Comparison of ENCODE assay signal across 1 cellular context in genomic region chr6:114144887-114145851, GRCh38.
A peak's percentile ranks its signal among the peaks of the same experiment; 100 is the strongest.
TF ChIP-seq lines count a peak whose summit lies in the region.

No MANE protein-coding gene starts in this region.

TF ChIP-seq in HepG2, 621 proteins besides CTCF, POLR2A, EP300 and RAD21 (continued from another document and continues in another):
- TF ChIP-seq FOXO4 (CRISPR knock-in tag; conservative IDR thresholded peaks at IDR 0.05) (no peak), CEBPB (IDR thresholded peaks at IDR 0.05; ENCODE audit: borderline replicate concordance, low read depth, low read length) (peak; percentile 88), ZNF776 (CRISPR knock-in tag; IDR thresholded peaks at IDR 0.05) (no peak), ZNF460 (CRISPR knock-in tag; IDR thresholded peaks at IDR 0.05; ENCODE audit: borderline replicate concordance) (no peak), ZNF264 (CRISPR knock-in tag; IDR thresholded peaks at IDR 0.05) (peak; percentile 47; the same call in 1 of the 2 replicates), MXI1 (IDR thresholded peaks at IDR 0.05; ENCODE audit: borderline replicate concordance, low read depth, low read length) (no peak), ZBTB42 (CRISPR knock-in tag; IDR thresholded peaks at IDR 0.05) (no peak), IRF9 (CRISPR knock-in tag; IDR thresholded peaks at IDR 0.05; ENCODE audit: borderline replicate concordance) (no peak), ZNF253 (CRISPR knock-in tag; IDR thresholded peaks at IDR 0.05; ENCODE audit: borderline replicate concordance) (no peak), CENPX (CRISPR knock-in tag; IDR thresholded peaks at IDR 0.05) (no peak), ZSCAN5A (CRISPR knock-in tag; IDR thresholded peaks at IDR 0.05; ENCODE audit: borderline replicate concordance) (no peak; the same call in 1 of the 2 replicates), REST (IDR thresholded peaks at IDR 0.05; ENCODE audit: borderline replicate concordance in 1 of 2, low read depth in 1 of 2, low read length in 2 of 2) (no peak), E2F5 (CRISPR knock-in tag; conservative IDR thresholded peaks at IDR 0.05) (no peak), TEAD2 (CRISPR knock-in tag; IDR thresholded peaks at IDR 0.05) (no peak), KAT8 (CRISPR knock-in tag; IDR thresholded peaks at IDR 0.05) (peak; percentile 28; the same call in 1 of the 2 replicates), MED13 (CRISPR knock-in tag; IDR thresholded peaks at IDR 0.05) (peak; percentile 18; the same call in 1 of the 2 replicates), PRDM15 (CRISPR knock-in tag; IDR thresholded peaks at IDR 0.05) (no peak), NR2F2 (IDR thresholded peaks at IDR 0.05; ENCODE audit: borderline replicate concordance, low read depth) (peak; percentile 87), ARID4A (CRISPR knock-in tag; IDR thresholded peaks at IDR 0.05; ENCODE audit: borderline replicate concordance) (no peak; the same call in 1 of the 2 replicates), RBFOX2 (IDR thresholded peaks at IDR 0.05; ENCODE audit: low read depth, low read length) (no peak), ZBTB38 (CRISPR knock-in tag; IDR thresholded peaks at IDR 0.05) (no peak), ASH2L (IDR thresholded peaks at IDR 0.05; ENCODE audit: insufficient read length, low read depth, low read length) (peak; percentile 84), ZNF691 (CRISPR knock-in tag; IDR thresholded peaks at IDR 0.05; ENCODE audit: borderline replicate concordance, low read depth) (peak; percentile 38; the same call in 1 of the 2 replicates), TMF1 (CRISPR knock-in tag; IDR thresholded peaks at IDR 0.05; ENCODE audit: low read depth) (no peak), E2F1 (CRISPR knock-in tag; IDR thresholded peaks at IDR 0.05) (no peak), ARNTL (CRISPR knock-in tag; IDR thresholded peaks at IDR 0.05) (no peak), ZNF275 (CRISPR knock-in tag; IDR thresholded peaks at IDR 0.05; ENCODE audit: borderline replicate concordance) (0 out of 2 replicates have a peak, but pooled peaks have one; percentile 33), SKI (IDR thresholded peaks at IDR 0.05; ENCODE audit: partially characterized antibody) (peak; percentile 19), ZNF841 (CRISPR knock-in tag; IDR thresholded peaks at IDR 0.05; ENCODE audit: borderline replicate concordance) (no peak), ZNF639 (CRISPR knock-in tag; conservative IDR thresholded peaks at IDR 0.05) (no peak), ZBTB7B (CRISPR knock-in tag; IDR thresholded peaks at IDR 0.05) (peak; percentile 59; the same call in 1 of the 2 replicates), ZNF614 (CRISPR knock-in tag; IDR thresholded peaks at IDR 0.05; ENCODE audit: borderline replicate concordance) (no peak; the same call in 1 of the 2 replicates)
